Comparison of ENCODE assay signal across 8 cellular contexts in the genomic region with DNA sequence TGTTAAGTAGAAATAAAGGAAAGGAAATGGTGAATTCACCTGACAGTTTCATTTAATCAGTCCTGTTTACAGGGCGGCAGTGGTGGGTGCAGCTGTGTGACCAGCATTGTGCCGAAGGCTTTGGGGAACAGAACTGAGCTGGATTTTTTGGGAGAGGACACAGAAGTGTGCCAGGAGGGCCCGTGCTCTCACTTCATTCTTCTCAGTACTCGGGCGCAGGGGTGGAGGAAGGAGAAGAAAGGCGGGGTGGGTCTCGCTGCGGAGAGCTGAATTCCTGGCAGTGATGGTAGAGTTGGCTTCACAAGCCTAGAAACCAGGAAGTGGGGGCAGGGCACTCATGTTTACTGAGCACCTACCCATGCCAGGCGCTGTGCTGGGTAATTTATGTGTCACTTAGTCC.
DNase-seq lines count a peak whose midpoint lies in the region; ATAC-seq and TF ChIP-seq lines count a peak whose summit lies in the region.

No MANE protein-coding gene starts in this region.

- no peaks in the 10 kb centered on the region; the same call in none of the 2 replicates for H3K36me3 ChIP-seq in GM06990 (ENCODE audit: control insufficient read depth, insufficient read depth, low read length)

- POLR2A ChIA-PET in activated CD4-positive, alpha-beta T cell treated with anti-CD3 and anti-CD28 coated beads, Interleukin-2, amount 10 ng/mL, durations not matched to agents 7 days and 5 days (lab: Charles Lee) = interaction anchor here (0.6 to 0.7 kb wide), 2 partner anchors 31 to 64 kb away, joined by 3 to 4 read pairs; no protein-coding TSS in a partner anchor

- peak overlapping the region; percentile 70 for H3K27ac ChIP-seq in substantia nigra (ENCODE audit: low read depth, low read length, poor library complexity, severe bottlenecking)

- H3K9me3 Mint-ChIP-seq in activated CD4-positive, alpha-beta T cell treated with anti-CD3 and anti-CD28 coated beads, Interleukin-2, amount 10 ng/mL, durations not matched to agents 7 days and 5 days = peaks cover 3% of the 10 kb centered on the region
- no peaks in the 10 kb centered on the region for H3K9me3 Mint-ChIP-seq in nephron
- H3K9me3 Mint-ChIP-seq in progenitor cell of endocrine pancreas (ENCODE audit: low read depth) = no peaks in the 10 kb centered on the region

- H3K27ac Mint-ChIP-seq in activated CD4-positive, alpha-beta T cell treated with anti-CD3 and anti-CD28 coated beads, Interleukin-2, amount 10 ng/mL, durations not matched to agents 7 days and 5 days = peak overlapping the region; percentile 99
- H3K27ac Mint-ChIP-seq in nephron (peak overlapping the region in 2 of 3 experiments; percentile 18 to 35), progenitor cell of endocrine pancreas (no peak overlapping the region)

- no peaks in the 10 kb centered on the region for H3K27me3 Mint-ChIP-seq in activated CD4-positive, alpha-beta T cell treated with anti-CD3 and anti-CD28 coated beads, Interleukin-2, amount 10 ng/mL, durations not matched to agents 7 days and 5 days
- H3K27me3 Mint-ChIP-seq in nephron (ENCODE audit: low read depth) (no peaks in the 10 kb centered on the region), progenitor cell of endocrine pancreas (no peaks in the 10 kb centered on the region)

- ATAC-seq in SK-N-SH treated with all-trans-retinoic acid at 6 μM for 48 hours = no peak

- CTCF ChIA-PET in activated CD4-positive, alpha-beta T cell treated with anti-CD3 and anti-CD28 coated beads, Interleukin-2, amount 10 ng/mL, durations not matched to agents 7 days and 5 days (lab: Charles Lee) = interaction anchor here (0.6 to 1.3 kb wide), 5 partner anchors 9 to 214 kb away, joined by 3 read pairs; no protein-coding TSS in a partner anchor

- H3K36me3 Mint-ChIP-seq in activated CD4-positive, alpha-beta T cell treated with anti-CD3 and anti-CD28 coated beads, Interleukin-2, amount 10 ng/mL, durations not matched to agents 7 days and 5 days (ENCODE audit: low read depth) = peaks cover 76% of the 10 kb centered on the region
- peaks cover 22% of the 10 kb centered on the region for H3K36me3 Mint-ChIP-seq in nephron (ENCODE audit: low read depth)
- H3K36me3 Mint-ChIP-seq in progenitor cell of endocrine pancreas (ENCODE audit: insufficient read depth) = peaks cover 3% of the 10 kb centered on the region

- TF ChIP-seq CTCF in GM06990 (IDR thresholded peaks at IDR 0.05; ENCODE audit: insufficient read depth, low read length, poor library complexity, severe bottlenecking) (no peak), nephron (IDR thresholded peaks at IDR 0.05; ENCODE audit: unreplicated experiment in 3 of 3) (no peak), progenitor cell of endocrine pancreas (IDR thresholded peaks at IDR 0.05; ENCODE audit: unreplicated experiment) (no peak)

- peak overlapping the region; percentile 73 for H3K4me3 Mint-ChIP-seq in activated CD4-positive, alpha-beta T cell treated with anti-CD3 and anti-CD28 coated beads, Interleukin-2, amount 10 ng/mL, durations not matched to agents 7 days and 5 days
- H3K4me3 Mint-ChIP-seq in nephron = no peak overlapping the region
- no peak overlapping the region for H3K4me3 Mint-ChIP-seq in progenitor cell of endocrine pancreas (ENCODE audit: low read depth)

- no peaks in the 10 kb centered on the region for H3K27me3 ChIP-seq in GM06990 (replicated peaks; ENCODE audit: control insufficient read depth, insufficient read depth, low read length)

- H3K4me1 Mint-ChIP-seq in activated CD4-positive, alpha-beta T cell treated with anti-CD3 and anti-CD28 coated beads, Interleukin-2, amount 10 ng/mL, durations not matched to agents 7 days and 5 days = peaks cover 82% of the 10 kb centered on the region
- H3K4me1 Mint-ChIP-seq in nephron (peaks cover 30% of the 10 kb centered on the region), progenitor cell of endocrine pancreas (ENCODE audit: low read depth) (peaks cover 3% of the 10 kb centered on the region)

- in situ Hi-C loops in KBM-7 (cut with MboI; ENCODE audit: low pct_unique_long_range_greater_than_20kb, low sequenced_read_pairs) = no loop called here

- peak; percentile 75 for DNase-seq in GM06990 (ENCODE audit: extremely low read depth, insufficient read length)
- DNase-seq in KBM-7 = peak; percentile 70
- DNase-seq in activated CD4-positive, alpha-beta T cell treated with anti-CD3 and anti-CD28 coated beads, Interleukin-2, amount 10 ng/mL, durations not matched to agents 7 days and 5 days = peak; percentile 92
- DNase-seq in effector CD4-positive, alpha-beta T cell = peak; percentile 72
- DNase-seq in substantia nigra (lab: John Stamatoyannopoulos, UW) = peak in 30 of 49 donors; percentile 17 to 82 (median 43)
- no peak for DNase-seq in progenitor cell of endocrine pancreas (ENCODE audit: low spot score, unreplicated experiment)

- peak overlapping the region; percentile 42 for H3K4me3 ChIP-seq in GM06990 (replicated peaks; ENCODE audit: low read depth, low read length)

TF ChIP-seq in SK-N-SH treated with all-trans-retinoic acid at 6 μM for 48 hours, 23 proteins besides CTCF, POLR2A, EP300 and RAD21 (continues in another document):
- TF ChIP-seq, protein P1, sequence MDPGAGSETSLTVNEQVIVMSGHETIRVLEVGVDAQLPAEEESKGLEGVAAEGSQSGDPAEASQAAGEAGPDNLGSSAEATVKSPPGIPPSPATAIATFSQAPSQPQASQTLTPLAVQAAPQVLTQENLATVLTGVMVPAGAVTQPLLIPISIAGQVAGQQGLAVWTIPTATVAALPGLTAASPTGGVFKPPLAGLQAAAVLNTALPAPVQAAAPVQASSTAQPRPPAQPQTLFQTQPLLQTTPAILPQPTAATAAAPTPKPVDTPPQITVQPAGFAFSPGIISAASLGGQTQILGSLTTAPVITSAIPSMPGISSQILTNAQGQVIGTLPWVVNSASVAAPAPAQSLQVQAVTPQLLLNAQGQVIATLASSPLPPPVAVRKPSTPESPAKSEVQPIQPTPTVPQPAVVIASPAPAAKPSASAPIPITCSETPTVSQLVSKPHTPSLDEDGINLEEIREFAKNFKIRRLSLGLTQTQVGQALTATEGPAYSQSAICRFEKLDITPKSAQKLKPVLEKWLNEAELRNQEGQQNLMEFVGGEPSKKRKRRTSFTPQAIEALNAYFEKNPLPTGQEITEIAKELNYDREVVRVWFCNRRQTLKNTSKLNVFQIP (CRISPR knock-in tag; IDR thresholded peaks at IDR 0.05; ENCODE audit: borderline replicate concordance, low read depth) = no peak
- TF ChIP-seq, protein P2, sequence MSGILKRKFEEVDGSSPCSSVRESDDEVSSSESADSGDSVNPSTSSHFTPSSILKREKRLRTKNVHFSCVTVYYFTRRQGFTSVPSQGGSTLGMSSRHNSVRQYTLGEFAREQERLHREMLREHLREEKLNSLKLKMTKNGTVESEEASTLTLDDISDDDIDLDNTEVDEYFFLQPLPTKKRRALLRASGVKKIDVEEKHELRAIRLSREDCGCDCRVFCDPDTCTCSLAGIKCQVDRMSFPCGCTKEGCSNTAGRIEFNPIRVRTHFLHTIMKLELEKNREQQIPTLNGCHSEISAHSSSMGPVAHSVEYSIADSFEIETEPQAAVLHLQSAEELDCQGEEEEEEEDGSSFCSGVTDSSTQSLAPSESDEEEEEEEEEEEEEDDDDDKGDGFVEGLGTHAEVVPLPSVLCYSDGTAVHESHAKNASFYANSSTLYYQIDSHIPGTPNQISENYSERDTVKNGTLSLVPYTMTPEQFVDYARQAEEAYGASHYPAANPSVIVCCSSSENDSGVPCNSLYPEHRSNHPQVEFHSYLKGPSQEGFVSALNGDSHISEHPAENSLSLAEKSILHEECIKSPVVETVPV (CRISPR knock-in tag; IDR thresholded peaks at IDR 0.05) = no peak
- TF ChIP-seq BACH2 (CRISPR knock-in tag; IDR thresholded peaks at IDR 0.05; ENCODE audit: borderline replicate concordance) (no peak), CSDC2 (CRISPR knock-in tag; IDR thresholded peaks at IDR 0.05) (no peak), GLIS3 (CRISPR knock-in tag; IDR thresholded peaks at IDR 0.05) (no peak), ZNF8 (CRISPR knock-in tag; IDR thresholded peaks at IDR 0.05) (no peak), ZNF565 (CRISPR knock-in tag; conservative IDR thresholded peaks at IDR 0.05; ENCODE audit: low read depth) (no peak), ZNF70 (CRISPR knock-in tag; IDR thresholded peaks at IDR 0.05) (no peak), ZFP3 (CRISPR knock-in tag; IDR thresholded peaks at IDR 0.05) (no peak)
- TF ChIP-seq, protein P3, sequence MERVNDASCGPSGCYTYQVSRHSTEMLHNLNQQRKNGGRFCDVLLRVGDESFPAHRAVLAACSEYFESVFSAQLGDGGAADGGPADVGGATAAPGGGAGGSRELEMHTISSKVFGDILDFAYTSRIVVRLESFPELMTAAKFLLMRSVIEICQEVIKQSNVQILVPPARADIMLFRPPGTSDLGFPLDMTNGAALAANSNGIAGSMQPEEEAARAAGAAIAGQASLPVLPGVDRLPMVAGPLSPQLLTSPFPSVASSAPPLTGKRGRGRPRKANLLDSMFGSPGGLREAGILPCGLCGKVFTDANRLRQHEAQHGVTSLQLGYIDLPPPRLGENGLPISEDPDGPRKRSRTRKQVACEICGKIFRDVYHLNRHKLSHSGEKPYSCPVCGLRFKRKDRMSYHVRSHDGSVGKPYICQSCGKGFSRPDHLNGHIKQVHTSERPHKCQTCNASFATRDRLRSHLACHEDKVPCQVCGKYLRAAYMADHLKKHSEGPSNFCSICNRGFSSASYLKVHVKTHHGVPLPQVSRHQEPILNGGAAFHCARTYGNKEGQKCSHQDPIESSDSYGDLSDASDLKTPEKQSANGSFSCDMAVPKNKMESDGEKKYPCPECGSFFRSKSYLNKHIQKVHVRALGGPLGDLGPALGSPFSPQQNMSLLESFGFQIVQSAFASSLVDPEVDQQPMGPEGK (CRISPR knock-in tag; IDR thresholded peaks at IDR 0.05; ENCODE audit: borderline replicate concordance) = no peak
